Comparison of ENCODE assay signal across 21 cellular contexts in the genomic region with DNA sequence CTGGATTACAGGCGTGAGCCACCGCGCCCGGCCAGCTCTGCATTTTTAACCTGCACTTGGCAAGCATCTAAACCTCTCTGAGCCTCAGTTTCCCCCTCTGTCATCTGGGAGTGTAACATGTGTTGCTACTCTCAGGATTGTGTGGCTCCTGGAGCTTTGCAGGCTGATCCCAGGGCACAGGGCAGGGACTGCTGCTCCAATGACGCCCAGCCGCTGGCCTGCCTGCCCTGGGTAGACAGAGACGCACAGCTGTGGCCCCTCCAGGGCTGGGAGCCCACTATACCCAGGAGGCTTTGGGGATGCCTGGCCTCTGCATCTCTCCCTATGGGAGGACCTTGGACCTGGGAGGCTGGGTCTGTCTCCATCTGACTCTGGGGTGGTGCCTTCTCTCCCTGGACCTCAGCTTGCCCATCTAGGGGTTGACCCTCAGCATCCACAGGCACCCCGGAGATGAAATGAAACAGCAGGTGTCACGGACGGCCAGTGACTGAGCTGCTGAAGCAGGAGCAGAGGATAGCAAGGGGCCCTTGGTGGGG.
"Had no signal": no experiment of that assay in that cellular context is flagged by ENCODE, and none has a peak within 500 bp of the region (broad histone marks: within the 10 kb centered on the region; RNA-seq: fewer than 3 reads in every experiment).

No MANE protein-coding gene starts in this region.

- H3K36me3 ChIP-seq: neutrophil had no signal

- H3K36me3 Mint-ChIP-seq: naive B cell; stimulated activated effector memory CD8-positive, alpha-beta T cell treated with anti-CD3 and anti-CD28 coated beads, Interleukin-12 subunit alpha, Interleukin-12 subunit beta, amount 100 ng/mL, for 72 hours had no signal

- H3K27ac Mint-ChIP-seq: dendritic cell treated with granulocyte-macrophage colony-stimulating factor and Interleukin-4, amounts not matched to agents 40 ng/mL and 50 ng/mL, for 4 days; nephron; stimulated activated effector memory CD8-positive, alpha-beta T cell treated with anti-CD3 and anti-CD28 coated beads, Interleukin-12 subunit alpha, Interleukin-12 subunit beta, amount 100 ng/mL, for 72 hours; stimulated activated naive CD8-positive, alpha-beta T cell treated with anti-CD3 and anti-CD28 coated beads, Interleukin-15, Interleukin-2, amounts not matched to agents 100 ng/mL and 50 ng/mL, for 24 hours had no signal

- H3K4me1 Mint-ChIP-seq: naive B cell, nephron had no signal

- H3K27me3 ChIP-seq: esophagus squamous epithelium, gastroesophageal sphincter, left lung, neutrophil, right atrium auricular region, tibial nerve, upper lobe of right lung, vagina had no signal

- ATAC-seq: effector memory CD8-positive, alpha-beta T cell; gastroesophageal sphincter; left lung; upper lobe of right lung had no signal

- H3K4me3 Mint-ChIP-seq: dendritic cell treated with granulocyte-macrophage colony-stimulating factor and Interleukin-4, amounts not matched to agents 40 ng/mL and 50 ng/mL, for 4 days; effector memory CD8-positive, alpha-beta T cell; naive B cell; nephron; stimulated activated effector memory CD8-positive, alpha-beta T cell treated with anti-CD3 and anti-CD28 coated beads, Interleukin-12 subunit alpha, Interleukin-12 subunit beta, amount 100 ng/mL, for 72 hours; stimulated activated naive CD8-positive, alpha-beta T cell treated with anti-CD3 and anti-CD28 coated beads, Interleukin-15, Interleukin-2, amounts not matched to agents 100 ng/mL and 50 ng/mL, for 24 hours had no signal

- FAIRE-seq: colon had no signal

- H3K27me3 Mint-ChIP-seq: dendritic cell treated with granulocyte-macrophage colony-stimulating factor and Interleukin-4, amounts not matched to agents 40 ng/mL and 50 ng/mL, for 4 days; effector memory CD8-positive, alpha-beta T cell; naive B cell; stimulated activated naive CD8-positive, alpha-beta T cell treated with anti-CD3 and anti-CD28 coated beads, Interleukin-15, Interleukin-2, amounts not matched to agents 100 ng/mL and 50 ng/mL, for 24 hours had no signal

- H3K9me3 Mint-ChIP-seq: dendritic cell treated with granulocyte-macrophage colony-stimulating factor and Interleukin-4, amounts not matched to agents 40 ng/mL and 50 ng/mL, for 4 days; effector memory CD8-positive, alpha-beta T cell; naive B cell; nephron; stimulated activated effector memory CD8-positive, alpha-beta T cell treated with anti-CD3 and anti-CD28 coated beads, Interleukin-12 subunit alpha, Interleukin-12 subunit beta, amount 100 ng/mL, for 72 hours; stimulated activated naive CD8-positive, alpha-beta T cell treated with anti-CD3 and anti-CD28 coated beads, Interleukin-15, Interleukin-2, amounts not matched to agents 100 ng/mL and 50 ng/mL, for 24 hours had no signal

- H3K4me3 ChIP-seq: esophagus squamous epithelium, gastroesophageal sphincter, left lung, right atrium auricular region, tibial nerve, upper lobe of right lung, vagina had no signal

- DNase-seq: effector memory CD8-positive, alpha-beta T cell; esophagus squamous epithelium; foreskin fibroblast; glutamatergic neuron; islet precursor cell; mesendoderm; naive B cell; stimulated activated CD4-positive, alpha-beta T cell treated with anti-CD3 and anti-CD28 coated beads, Interleukin-4, amount 100 ng/mL, for 1 hour; stimulated activated CD8-positive, alpha-beta memory T cell treated with anti-CD3 and anti-CD28 coated beads, Interleukin-4, amount 100 ng/mL, for 48 hours; upper lobe of right lung had no signal

- H3K4me1 ChIP-seq: left lung, upper lobe of right lung had no signal

- H3K9me3 ChIP-seq: esophagus squamous epithelium, gastroesophageal sphincter, left lung, neutrophil, right atrium auricular region, tibial nerve, upper lobe of right lung, vagina had no signal

- H3K27ac ChIP-seq: esophagus squamous epithelium, left lung, neutrophil, right atrium auricular region, tibial nerve, upper lobe of right lung, vagina had no signal
